In genomic region chr2:212777020-212777491, GRCh38 we compare ENCODE assay signal across 8 cellular contexts.
A peak's percentile ranks its signal among the peaks of the same experiment; 100 is the strongest.
DNase-seq lines count a peak whose midpoint lies in the region; ATAC-seq and TF ChIP-seq lines count a peak whose summit lies in the region.

No MANE protein-coding gene starts in this region.

- H3K27me3 ChIP-seq in CD4-positive, CD25-positive, alpha-beta regulatory T cell (ENCODE audit: control insufficient read depth, insufficient read depth, low read length) = no peaks in the 10 kb centered on the region
- no peaks in the 10 kb centered on the region for H3K27me3 ChIP-seq in colonic mucosa

- TF ChIP-seq CTCF in colonic mucosa (IDR thresholded peaks at IDR 0.05) (peak; percentile 53), mesothelial cell of epicardium (IDR thresholded peaks at IDR 0.05; ENCODE audit: unreplicated experiment) (no peak)

- peak overlapping the region in 2 of 4 donors; percentile 42 to 56 for H3K4me3 Mint-ChIP-seq in CD4-positive, CD25-positive, alpha-beta regulatory T cell
- H3K4me3 Mint-ChIP-seq in mesothelial cell of epicardium = peak overlapping the region; percentile 51
- H3K4me3 Mint-ChIP-seq in activated T-helper 1 cell treated with anti-CD3 and anti-CD28 coated beads, Interleukin-12 subunit alpha, Interleukin-12 subunit beta, Interleukin-2, Interleukin-4 antibody, amounts not matched to agents 30 ng/mL and 10 ng/mL and 1 ng/mL, durations not matched to agents 14 hours and 24 hours and 36 hours = no peak overlapping the region

- H3K27ac ChIP-seq in CD4-positive, CD25-positive, alpha-beta regulatory T cell (ENCODE audit: insufficient read depth, low read length, poor library complexity, severe bottlenecking) = no peak overlapping the region
- H3K27ac ChIP-seq in colonic mucosa = no peak overlapping the region

- no peak overlapping the region for H3K9ac ChIP-seq in colonic mucosa (ENCODE audit: low read depth in 2 of 2, low read length in 2 of 2)

- peaks cover 6 to 10% (median 9%) of the 10 kb centered on the region in 4 donors for H3K4me1 Mint-ChIP-seq in CD4-positive, CD25-positive, alpha-beta regulatory T cell
- peaks cover 47% of the 10 kb centered on the region for H3K4me1 Mint-ChIP-seq in mesothelial cell of epicardium
- H3K4me1 Mint-ChIP-seq in activated T-helper 1 cell treated with anti-CD3 and anti-CD28 coated beads, Interleukin-12 subunit alpha, Interleukin-12 subunit beta, Interleukin-2, Interleukin-4 antibody, amounts not matched to agents 30 ng/mL and 10 ng/mL and 1 ng/mL, durations not matched to agents 14 hours and 24 hours and 36 hours (ENCODE audit: low read depth) = no peaks in the 10 kb centered on the region

- DNase-seq in CD4-positive, CD25-positive, alpha-beta regulatory T cell = peak in 2 of 3 donors; percentile 55 to 72
- DNase-seq in NCI-H82 (lab: John Stamatoyannopoulos, UW) (peak; percentile 82), colonic mucosa (no peak), mesothelial cell of epicardium (ENCODE audit: low spot score in 2 of 2, unreplicated experiment in 2 of 2) (no peak), mucosa of gallbladder (ENCODE audit: low spot score) (no peak)
- DNase-seq in activated T-helper 1 cell treated with anti-CD3 and anti-CD28 coated beads, Interleukin-12 subunit alpha, Interleukin-12 subunit beta, Interleukin-2, Interleukin-4 antibody, amounts not matched to agents 30 ng/mL and 10 ng/mL and 1 ng/mL, durations not matched to agents 14 hours and 24 hours and 36 hours (ENCODE audit: low spot score) = no peak

- intact Hi-C loops in colonic mucosa (cut with DNase I) = loop anchor here (2.0 kb wide), 1 partner anchor 376 kb away; no protein-coding TSS in a partner anchor
- intact Hi-C loops in activated T-helper 1 cell treated with anti-CD3 and anti-CD28 coated beads, Interleukin-12 subunit alpha, Interleukin-12 subunit beta, Interleukin-2, Interleukin-4 antibody, amounts not matched to agents 30 ng/mL and 10 ng/mL and 1 ng/mL, durations not matched to agents 14 hours and 24 hours and 36 hours (cut with micrococcal nuclease) = loop anchor here (1.0 to 5.0 kb wide), 3 partner anchors 90 to 376 kb away; no protein-coding TSS in a partner anchor

- H3K36me3 Mint-ChIP-seq in CD4-positive, CD25-positive, alpha-beta regulatory T cell = no peaks in the 10 kb centered on the region
- no peaks in the 10 kb centered on the region for H3K36me3 Mint-ChIP-seq in mesothelial cell of epicardium
- no peaks in the 10 kb centered on the region for H3K36me3 Mint-ChIP-seq in activated T-helper 1 cell treated with anti-CD3 and anti-CD28 coated beads, Interleukin-12 subunit alpha, Interleukin-12 subunit beta, Interleukin-2, Interleukin-4 antibody, amounts not matched to agents 30 ng/mL and 10 ng/mL and 1 ng/mL, durations not matched to agents 14 hours and 24 hours and 36 hours (ENCODE audit: low read depth)

- no peaks in the 10 kb centered on the region for H3K27me3 Mint-ChIP-seq in CD4-positive, CD25-positive, alpha-beta regulatory T cell
- H3K27me3 Mint-ChIP-seq in mesothelial cell of epicardium (ENCODE audit: low read depth) = no peaks in the 10 kb centered on the region
- H3K27me3 Mint-ChIP-seq in activated T-helper 1 cell treated with anti-CD3 and anti-CD28 coated beads, Interleukin-12 subunit alpha, Interleukin-12 subunit beta, Interleukin-2, Interleukin-4 antibody, amounts not matched to agents 30 ng/mL and 10 ng/mL and 1 ng/mL, durations not matched to agents 14 hours and 24 hours and 36 hours (ENCODE audit: insufficient read depth) = no peaks in the 10 kb centered on the region

- H3K9me3 Mint-ChIP-seq in CD4-positive, CD25-positive, alpha-beta regulatory T cell = peaks cover 0 to 3% (median 0%) of the 10 kb centered on the region in 7 donors
- H3K9me3 Mint-ChIP-seq in mesothelial cell of epicardium = peaks cover 6% of the 10 kb centered on the region
- no peaks in the 10 kb centered on the region for H3K9me3 Mint-ChIP-seq in activated T-helper 1 cell treated with anti-CD3 and anti-CD28 coated beads, Interleukin-12 subunit alpha, Interleukin-12 subunit beta, Interleukin-2, Interleukin-4 antibody, amounts not matched to agents 30 ng/mL and 10 ng/mL and 1 ng/mL, durations not matched to agents 14 hours and 24 hours and 36 hours

- H3K9me3 ChIP-seq in CD4-positive, CD25-positive, alpha-beta regulatory T cell (ENCODE audit: control insufficient read depth in 2 of 2, low read length in 2 of 2) = no peaks in the 10 kb centered on the region
- no peaks in the 10 kb centered on the region for H3K9me3 ChIP-seq in colonic mucosa

- H3K27ac Mint-ChIP-seq in CD4-positive, CD25-positive, alpha-beta regulatory T cell = peak overlapping the region; percentile 47 to 79 (median 58)
- H3K27ac Mint-ChIP-seq in mesothelial cell of epicardium = peak overlapping the region; percentile 87
- H3K27ac Mint-ChIP-seq in activated T-helper 1 cell treated with anti-CD3 and anti-CD28 coated beads, Interleukin-12 subunit alpha, Interleukin-12 subunit beta, Interleukin-2, Interleukin-4 antibody, amounts not matched to agents 30 ng/mL and 10 ng/mL and 1 ng/mL, durations not matched to agents 14 hours and 24 hours and 36 hours = no peak overlapping the region

- H3K4me3 ChIP-seq in CD4-positive, CD25-positive, alpha-beta regulatory T cell (ENCODE audit: low read depth, low read length) = peak overlapping the region; percentile 65
- no peak overlapping the region for H3K4me3 ChIP-seq in colonic mucosa

- peak; percentile 59 to 65 for ATAC-seq in CD4-positive, CD25-positive, alpha-beta regulatory T cell (ENCODE audit: low read depth in 2 of 2)
- ATAC-seq in GM18868 (IDR thresholded peaks at IDR 0.05; ENCODE audit: unreplicated experiment) (peak; percentile 80), HG03432 (IDR thresholded peaks at IDR 0.05; ENCODE audit: unreplicated experiment) (peak; percentile 76)

- peaks cover 5% of the 10 kb centered on the region for H3K4me1 ChIP-seq in CD4-positive, CD25-positive, alpha-beta regulatory T cell (ENCODE audit: control insufficient read depth, insufficient read depth, low read length, poor library complexity, severe bottlenecking)
- no peaks in the 10 kb centered on the region for H3K4me1 ChIP-seq in colonic mucosa

- H3K36me3 ChIP-seq in CD4-positive, CD25-positive, alpha-beta regulatory T cell (ENCODE audit: control insufficient read depth, insufficient read depth, low read length) = no peaks in the 10 kb centered on the region
- no peaks in the 10 kb centered on the region for H3K36me3 ChIP-seq in colonic mucosa

Comparison
In these comparisons a context has a peak if more than half of its experiments do, and no peak if none do; other contexts are left out.
1. DNase-seq: peak in CD4-positive, CD25-positive, alpha-beta regulatory T cell (2 of 3) and NCI-H82 (single experiment); none in colonic mucosa (single experiment), mesothelial cell of epicardium (0 of 2), activated T-helper 1 cell treated with anti-CD3 and anti-CD28 coated beads, Interleukin-12 subunit alpha, Interleukin-12 subunit beta, Interleukin-2, Interleukin-4 antibody, amounts not matched to agents 30 ng/mL and 10 ng/mL and 1 ng/mL, durations not matched to agents 14 hours and 24 hours and 36 hours (single experiment) and mucosa of gallbladder (single experiment).
2. Peak in every context shown above with its lines, with median percentiles within 50 percentile points of each other: ATAC-seq.